Comparison of ENCODE assay signal across 14 cellular contexts in the genomic region with DNA sequence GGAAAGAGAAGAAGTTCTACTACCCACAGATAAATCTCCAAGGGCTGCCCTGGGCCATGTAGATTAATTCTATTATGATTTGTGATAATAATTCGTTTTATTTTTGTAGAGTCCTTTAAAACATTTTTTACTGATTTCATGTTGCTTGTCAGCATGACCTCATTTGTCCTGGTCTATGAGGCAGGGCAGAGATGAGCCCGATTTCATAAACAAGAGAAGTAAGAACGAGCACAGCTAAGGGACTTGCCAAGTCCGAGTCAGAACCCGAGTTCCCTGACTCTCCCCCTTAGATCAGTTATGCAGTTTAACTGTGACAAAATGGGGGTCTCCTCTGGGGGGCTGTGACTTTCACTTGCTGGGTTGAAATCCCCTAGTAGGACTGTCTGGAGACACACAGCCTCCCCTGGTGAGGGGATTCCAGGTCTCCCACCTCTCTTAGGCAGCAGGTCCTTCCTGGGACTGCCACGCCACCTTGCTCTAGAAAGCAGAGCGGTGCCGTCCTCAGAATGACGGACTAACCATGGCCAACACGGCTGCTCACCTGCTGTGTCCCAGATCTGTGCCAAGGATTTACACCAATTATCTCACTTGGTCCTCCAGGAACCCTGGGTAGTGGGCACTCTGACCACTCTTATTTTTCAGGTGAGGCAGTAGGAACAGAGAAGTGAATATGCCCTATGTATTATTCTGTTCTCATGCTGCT. TPM values are rescaled to one million over a fixed set of nuclear protein-coding genes. Genes with fewer than 3 reads are reported as not detected.
DNase-seq lines count a peak whose midpoint lies in the region; ATAC-seq and TF ChIP-seq lines count a peak whose summit lies in the region.
"Had no signal": no experiment of that assay in that cellular context is flagged by ENCODE, and none has a peak within 500 bp of the region (broad histone marks: within the 10 kb centered on the region; RNA-seq: fewer than 3 reads in every experiment).

No MANE protein-coding gene starts in this region.

- in situ Hi-C loops in G401 (cut with HindIII; ENCODE audit: low sequenced_read_pairs), result no loop called here
- in situ Hi-C loops in gastrocnemius medialis (cut with MboI; ENCODE audit: low sequenced_read_pairs in 4 of 4), result no loop called here

- H3K27me3 ChIP-seq in right atrium auricular region, result no peaks in the 10 kb centered on the region
- H3K27me3 ChIP-seq in gastrocnemius medialis, result no peaks in the 10 kb centered on the region

- intact Hi-C loops in gastrocnemius medialis (cut with DNase I; ENCODE audit: low total_unique reads) (no loop called here), left colon (cut with DNase I, micrococcal nuclease) (loop anchor here in 1 of 2 donors (10.0 kb wide), 1 partner anchor 83 kb away; no protein-coding TSS in a partner anchor)

- H3K27ac ChIP-seq in right atrium auricular region, result peak overlapping the region; percentile 13 to 67
- peak overlapping the region; percentile 63 to 83 (median 72) for H3K27ac ChIP-seq in gastrocnemius medialis
- H3K27ac ChIP-seq: C4-2B had no signal

- DNase-seq in G401 (ENCODE audit: low spot score) (peak; percentile 60), cerebellar cortex (ENCODE audit: low spot score) (peak; percentile 56), right atrium auricular region (ENCODE audit: low spot score) (no peak), gastrocnemius medialis (peak; percentile 17 to 36), NOMO-1 (lab: John Stamatoyannopoulos, UW; ENCODE audit: unreplicated experiment in 2 of 2) (no peak), Ammon's horn (ENCODE audit: low spot score) (no peak), left colon (no peak), DMS79 treated with DMSO at 0.1 percent for 48 hours (lab: John Stamatoyannopoulos, UW) (no peak)
- DNase-seq: activated naive CD8-positive, alpha-beta T cell treated with anti-CD3 and anti-CD28 coated beads, Interleukin-2, amount 10 ng/mL, durations not matched to agents 7 days and 5 days; effector memory CD8-positive, alpha-beta T cell; GF-D8; MM.1S; NCI-H345 had no signal

- no peak overlapping the region for H3K4me3 ChIP-seq in right atrium auricular region
- no peak overlapping the region for H3K4me3 ChIP-seq in gastrocnemius medialis

- ATAC-seq in gastrocnemius medialis, result peak; percentile 75 to 79
- no peak for ATAC-seq in left colon
- ATAC-seq: effector memory CD8-positive, alpha-beta T cell had no signal

- no peak for TF ChIP-seq CTCF in right atrium auricular region (IDR thresholded peaks at IDR 0.05)
- TF ChIP-seq CTCF in gastrocnemius medialis (IDR thresholded peaks at IDR 0.05 in 4 of 5, conservative IDR thresholded peaks at IDR 0.05 in 1 of 5), result no peak

- H3K36me3 ChIP-seq in right atrium auricular region (no peaks in the 10 kb centered on the region), gastrocnemius medialis (no peaks in the 10 kb centered on the region)

- H3K9me3 ChIP-seq in right atrium auricular region (no peaks in the 10 kb centered on the region), gastrocnemius medialis (no peaks in the 10 kb centered on the region)

- H3K4me1 ChIP-seq in right atrium auricular region (peaks cover 0 to 35% of the 10 kb centered on the region in 2 donors), gastrocnemius medialis (peaks cover 18 to 37% of the 10 kb centered on the region in 2 donors)

- TF ChIP-seq POLR2A in gastrocnemius medialis (IDR thresholded peaks at IDR 0.05), result no peak

RNA-seq across cellular contexts. Expression of a gene that starts 31.0 kb away (rescaled TPM):
- 0.06 TPM in 1 of 2 replicates, not detected in the other for total RNA-seq in G401 (2014; rRNA removed; shearing (Covaris generic))
- 1 to 10 TPM; 7.9 to 8.6 TPM for total RNA-seq in right atrium auricular region
- 10 to 100 TPM; 15.6 to 31.1 (median 16.3) TPM for total RNA-seq in gastrocnemius medialis
- 10 to 100 TPM; 36.2 to 38.4 TPM for total RNA-seq in left colon

Comparison
In these comparisons a context has a peak if more than half of its experiments do, and no peak if none do; other contexts are left out.
1. DNase-seq: peak in G401 (single experiment), cerebellar cortex (single experiment) and gastrocnemius medialis (2 of 2); none in right atrium auricular region (single experiment), NOMO-1 (0 of 2), Ammon's horn (single experiment), left colon (0 of 2) and DMS79 treated with DMSO at 0.1 percent for 48 hours (single experiment).